ENCODE assay signal across 9 cellular contexts in the genomic region with DNA sequence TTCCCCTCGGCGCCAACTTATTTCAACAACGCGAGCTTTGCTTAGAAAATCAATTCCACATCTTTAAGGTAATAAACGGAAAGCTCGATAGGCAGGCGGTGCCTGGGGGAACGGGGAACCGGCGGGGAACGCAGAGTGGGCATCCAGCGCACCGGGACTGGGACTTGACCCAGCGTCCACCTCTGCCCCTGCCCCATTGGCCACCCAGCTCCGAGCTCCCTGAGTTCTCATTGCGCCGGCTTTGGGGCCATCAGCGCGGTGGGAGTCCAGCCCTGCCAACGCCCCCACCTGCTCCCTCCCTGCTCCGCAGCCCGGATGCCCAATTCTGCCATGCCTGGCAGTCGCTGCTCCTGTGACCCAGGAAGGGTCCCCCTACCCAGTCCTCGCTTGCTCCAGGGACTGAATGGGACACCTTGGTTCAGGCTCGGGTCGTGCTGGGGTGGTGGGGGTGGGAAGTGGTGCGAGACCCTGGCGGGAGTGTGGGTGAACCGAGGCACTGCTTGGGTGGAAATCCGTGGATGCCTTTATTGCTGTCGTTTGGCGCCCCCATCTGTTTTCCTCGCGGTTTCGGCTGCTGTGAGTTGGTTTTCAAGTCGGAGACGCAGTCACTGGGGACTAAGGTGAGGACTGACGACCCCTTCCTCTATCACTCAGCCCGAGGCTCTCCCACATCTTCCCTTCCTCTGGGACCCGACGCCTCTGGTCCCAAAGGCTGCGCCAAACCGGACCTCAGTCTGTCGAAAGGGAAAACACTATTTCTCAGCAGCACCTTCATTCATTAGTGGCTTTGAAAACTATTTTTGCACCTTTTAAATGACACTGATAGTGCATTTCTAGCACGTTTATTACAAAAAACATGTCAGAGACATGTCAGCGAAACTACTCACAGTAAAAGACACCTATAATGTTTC. TPM values are rescaled to one million over a fixed set of nuclear protein-coding genes. Genes with fewer than 3 reads are reported as not detected.
DNase-seq lines count a peak whose midpoint lies in the region; ATAC-seq, FAIRE-seq and TF ChIP-seq lines count a peak whose summit lies in the region.
"Had no signal": no experiment of that assay in that cellular context is flagged by ENCODE, and none has a peak within 500 bp of the region (broad histone marks: within the 10 kb centered on the region; RNA-seq: fewer than 3 reads in every experiment).

No MANE protein-coding gene starts in this region.

- TF ChIP-seq CTCF in Calu3 (IDR thresholded peaks at IDR 0.05; ENCODE audit: unreplicated experiment) (peak; percentile 52), testis (IDR thresholded peaks at IDR 0.05) (no peak)

- no peaks in the 10 kb centered on the region for H3K27me3 ChIP-seq in testis

- CTCF ChIA-PET in Calu3 (lab: Charles Lee): interaction anchor here (1.7 kb wide), 1 partner anchor 396 kb away, joined by 3 read pairs; no protein-coding TSS in a partner anchor

- H3K27ac ChIP-seq in testis: no peak overlapping the region

- H3K27me3 Mint-ChIP-seq in Calu3 (ENCODE audit: unreplicated experiment): peaks cover 41% of the 10 kb centered on the region
- peaks cover 86% of the 10 kb centered on the region for H3K27me3 Mint-ChIP-seq in T-helper 17 cell

- H3K4me3 ChIP-seq in testis: no peak overlapping the region

- TF ChIP-seq POLR2A in testis (IDR thresholded peaks at IDR 0.05): no peak

- 5% methylated on average over 21 to 44 of the region's 46 CpGs for WGBS in testis, 2 donors

- H3K4me3 Mint-ChIP-seq in Calu3 (ENCODE audit: low read depth, unreplicated experiment) (no peak overlapping the region), T-helper 17 cell (peak overlapping the region; percentile 78)
- no peak overlapping the region for H3K4me3 Mint-ChIP-seq in stimulated activated effector memory CD8-positive, alpha-beta T cell treated with anti-CD3 and anti-CD28 coated beads, Interleukin-12 subunit alpha, Interleukin-12 subunit beta, amount 100 ng/mL, for 72 hours

- H3K9me3 ChIP-seq in T-helper 17 cell (ENCODE audit: control insufficient read depth, low read length, poor library complexity, severe bottlenecking): peaks cover 6% of the 10 kb centered on the region
- H3K9me3 ChIP-seq in testis: no peaks in the 10 kb centered on the region

- intact Hi-C loops in Calu3 (cut with micrococcal nuclease; ENCODE audit: unreplicated experiment) (loop anchor here (2.0 kb wide), 2 partner anchors 395 to 719 kb away; no protein-coding TSS in a partner anchor), head of caudate nucleus (cut with DNase I) (loop anchor here (5.0 kb wide), 1 partner anchor 399 kb away; no protein-coding TSS in a partner anchor), testis (cut with DNase I; ENCODE audit: low total_unique reads) (loop anchor here (10.0 kb wide), 1 partner anchor 401 kb away; no protein-coding TSS in a partner anchor)

- H3K27ac Mint-ChIP-seq in Calu3 (ENCODE audit: unreplicated experiment) (no peak overlapping the region), T-helper 17 cell (peak overlapping the region; percentile 88)
- no peak overlapping the region for H3K27ac Mint-ChIP-seq in stimulated activated effector memory CD8-positive, alpha-beta T cell treated with anti-CD3 and anti-CD28 coated beads, Interleukin-12 subunit alpha, Interleukin-12 subunit beta, amount 100 ng/mL, for 72 hours

- peaks cover 11% of the 10 kb centered on the region for H3K4me1 ChIP-seq in testis

- ATAC-seq in T-helper 17 cell: no peak
- ATAC-seq in stimulated activated effector memory CD8-positive, alpha-beta T cell treated with anti-CD3 and anti-CD28 coated beads, Interleukin-12 subunit alpha, Interleukin-12 subunit beta, amount 100 ng/mL, for 72 hours: no peak

- no peak for FAIRE-seq in HTR-8/SVneo (lab: Jason Lieb, UNC)
- FAIRE-seq: TTC549 had no signal

- BruUV-seq in Calu3 (replicated peaks; lab: Mats Ljungman, UMichigan): no TSS peak

- H3K4me1 Mint-ChIP-seq in Calu3 (ENCODE audit: low read depth, unreplicated experiment) (no peaks in the 10 kb centered on the region), T-helper 17 cell (peaks cover 5% of the 10 kb centered on the region)
- H3K4me1 Mint-ChIP-seq in stimulated activated effector memory CD8-positive, alpha-beta T cell treated with anti-CD3 and anti-CD28 coated beads, Interleukin-12 subunit alpha, Interleukin-12 subunit beta, amount 100 ng/mL, for 72 hours: peaks cover 6% of the 10 kb centered on the region

- no peaks in the 10 kb centered on the region for H3K36me3 ChIP-seq in testis (ENCODE audit: low read depth, missing control alignments)

- H3K9me3 Mint-ChIP-seq in Calu3 (ENCODE audit: low read depth, unreplicated experiment): peaks cover 2% of the 10 kb centered on the region
- no peaks in the 10 kb centered on the region for H3K9me3 Mint-ChIP-seq in stimulated activated effector memory CD8-positive, alpha-beta T cell treated with anti-CD3 and anti-CD28 coated beads, Interleukin-12 subunit alpha, Interleukin-12 subunit beta, amount 100 ng/mL, for 72 hours

- peak; percentile 34 for DNase-seq in Calu3
- peak; percentile 51 for DNase-seq in HTR-8/SVneo (ENCODE audit: insufficient read length, low spot score)
- DNase-seq in T-helper 17 cell: no peak
- DNase-seq in head of caudate nucleus: peak; percentile 30 to 82 (median 68)
- DNase-seq in testis: peak; percentile 78
- DNase-seq in NCI-H446 treated with DMSO at 0.1 percent for 48 hours (lab: John Stamatoyannopoulos, UW): no peak
- no peak for DNase-seq in stimulated activated effector memory CD8-positive, alpha-beta T cell treated with anti-CD3 and anti-CD28 coated beads, Interleukin-12 subunit alpha, Interleukin-12 subunit beta, amount 100 ng/mL, for 72 hours (ENCODE audit: low spot score in 2 of 2)
- no peak for DNase-seq in stimulated activated CD4-positive, alpha-beta T cell treated with anti-CD3 and anti-CD28 coated beads, Interleukin-4, amount 100 ng/mL, for 24 hours

- H3K36me3 Mint-ChIP-seq in Calu3 (ENCODE audit: insufficient read depth, unreplicated experiment) (no peaks in the 10 kb centered on the region), T-helper 17 cell (ENCODE audit: low read depth) (peaks cover 3% of the 10 kb centered on the region)
- peaks cover 41% of the 10 kb centered on the region for H3K36me3 Mint-ChIP-seq in stimulated activated effector memory CD8-positive, alpha-beta T cell treated with anti-CD3 and anti-CD28 coated beads, Interleukin-12 subunit alpha, Interleukin-12 subunit beta, amount 100 ng/mL, for 72 hours

RNA-seq across cellular contexts. Expression of a gene that starts 2.4 kb away (rescaled TPM):
- total RNA-seq in Calu3 (2022) (not detected in 2 replicates), T-helper 17 cell (not detected), testis (1 to 10 TPM; 1.5 to 3.1 TPM)
- 2.3 TPM for polyA plus RNA-seq in testis (ENCODE audit: insufficient read depth, low read depth, low replicate concordance)

RNA-seq across cellular contexts. Expression of a gene that starts 6.4 kb away (rescaled TPM):
- not detected in 2 replicates for total RNA-seq in Calu3 (2022)
- not detected for total RNA-seq in T-helper 17 cell
- total RNA-seq in testis: under 1 TPM in 1 of 2 donors, not detected in 1; 0.31 TPM
- polyA plus RNA-seq in testis (ENCODE audit: insufficient read depth, low read depth, low replicate concordance): 0.36 TPM

RNA-seq across cellular contexts. Expression of a gene that starts 13.5 kb away (rescaled TPM):
- total RNA-seq in Calu3 (2022) (not detected in 2 replicates), T-helper 17 cell (not detected), testis (not detected)
- not detected for polyA plus RNA-seq in testis (ENCODE audit: insufficient read depth, low read depth, low replicate concordance)

RNA-seq across cellular contexts. Expression of a gene that starts 21.0 kb away (rescaled TPM):
- total RNA-seq in Calu3 (2022) (not detected in 2 replicates), T-helper 17 cell (not detected), testis (1 to 10 TPM in 1 of 2 donors, under 1 TPM in 1; 0.62 to 1.7 TPM)
- 0.29 TPM for polyA plus RNA-seq in testis (ENCODE audit: insufficient read depth, low read depth, low replicate concordance)

RNA-seq across cellular contexts. Expression of a gene that starts 30.5 kb away (rescaled TPM):
- total RNA-seq in Calu3 (2022): not detected in 2 replicates
- total RNA-seq in T-helper 17 cell: not detected
- 1 to 10 TPM; 2.7 to 3.3 TPM for total RNA-seq in testis
- 0.92 TPM for polyA plus RNA-seq in testis (ENCODE audit: insufficient read depth, low read depth, low replicate concordance)

Comparison
In these comparisons a context has a peak if more than half of its experiments do, and no peak if none do; other contexts are left out.
1. DNase-seq: peak in Calu3 (single experiment), HTR-8/SVneo (single experiment), head of caudate nucleus (42 of 42) and testis (single experiment); none in T-helper 17 cell (0 of 3), NCI-H446 treated with DMSO at 0.1 percent for 48 hours (single experiment), stimulated activated effector memory CD8-positive, alpha-beta T cell treated with anti-CD3 and anti-CD28 coated beads, Interleukin-12 subunit alpha, Interleukin-12 subunit beta, amount 100 ng/mL, for 72 hours (0 of 2) and stimulated activated CD4-positive, alpha-beta T cell treated with anti-CD3 and anti-CD28 coated beads, Interleukin-4, amount 100 ng/mL, for 24 hours (single experiment).